Comparison of ENCODE assay signal across 9 cellular contexts in genomic region chr3:119628390-119628789, GRCh38. TPM values are rescaled to one million over a fixed set of nuclear protein-coding genes. Genes with fewer than 3 reads are reported as not detected.
DNase-seq lines count a peak whose midpoint lies in the region; ATAC-seq and TF ChIP-seq lines count a peak whose summit lies in the region.
"Had no signal": no experiment of that assay in that cellular context is flagged by ENCODE, and none has a peak within 500 bp of the region (broad histone marks: within the 10 kb centered on the region; RNA-seq: fewer than 3 reads in every experiment).

No MANE protein-coding gene starts in this region.

- peak overlapping the region; percentile 17 to 67 for H3K27ac ChIP-seq in uterus
- H3K27ac ChIP-seq in neural progenitor cell: no peak overlapping the region

- peak overlapping the region; percentile 51 for H3K27ac Mint-ChIP-seq in activated T-helper 2 cell treated with anti-CD3 and anti-CD28 coated beads, Interferon-gamma antibody, Interleukin-2, Interleukin-4, amounts not matched to agents 10 μg/mL and 5 μg/mL and 100 μg/mL, durations not matched to agents 14 hours and 24 hours and 36 hours
- H3K27ac Mint-ChIP-seq in neural progenitor cell: no peak overlapping the region

- intact Hi-C loops in activated T-helper 2 cell treated with anti-CD3 and anti-CD28 coated beads, Interferon-gamma antibody, Interleukin-2, Interleukin-4, amounts not matched to agents 10 μg/mL and 5 μg/mL and 100 μg/mL, durations not matched to agents 14 hours and 24 hours and 36 hours (cut with micrococcal nuclease): loop anchor here (1.0 kb wide), 1 partner anchor 11 kb away; no protein-coding TSS in a partner anchor
- intact Hi-C loops in uterus (cut with DNase I; ENCODE audit: low total_unique reads): no loop called here

- ATAC-seq in HG02973 (IDR thresholded peaks at IDR 0.05; ENCODE audit: unreplicated experiment): peak; percentile 50

- peak; percentile 18 to 41 for DNase-seq in stimulated activated CD4-positive, alpha-beta T cell treated with anti-CD3 and anti-CD28 coated beads, Interleukin-2, amount 100 ng/mL, for 24 hours
- DNase-seq in stimulated activated CD4-positive, alpha-beta T cell treated with anti-CD3 and anti-CD28 coated beads, Interleukin-12 subunit alpha, Interleukin-12 subunit beta, amount 100 ng/mL, for 4 hours: no peak
- no peak for DNase-seq in activated T-helper 2 cell treated with anti-CD3 and anti-CD28 coated beads, Interferon-gamma antibody, Interleukin-2, Interleukin-4, amounts not matched to agents 10 μg/mL and 5 μg/mL and 100 μg/mL, durations not matched to agents 14 hours and 24 hours and 36 hours (ENCODE audit: low spot score)
- DNase-seq in uterus: no peak
- DNase-seq in neural progenitor cell (ENCODE audit: low spot score): no peak
- DNase-seq in A172 (ENCODE audit: low spot score): no peak
- DNase-seq in NCI-H2107 (lab: John Stamatoyannopoulos, UW): no peak
- DNase-seq: DMS79 had no signal

- H4K20me1 ChIP-seq in neural progenitor cell (ENCODE audit: low read depth): no peaks in the 10 kb centered on the region

- no peaks in the 10 kb centered on the region for H3K9me3 Mint-ChIP-seq in activated T-helper 2 cell treated with anti-CD3 and anti-CD28 coated beads, Interferon-gamma antibody, Interleukin-2, Interleukin-4, amounts not matched to agents 10 μg/mL and 5 μg/mL and 100 μg/mL, durations not matched to agents 14 hours and 24 hours and 36 hours
- H3K9me3 Mint-ChIP-seq in neural progenitor cell: peaks cover 4% of the 10 kb centered on the region

- no peak overlapping the region for H3K9ac ChIP-seq in neural progenitor cell

- H3F3A ChIP-seq in neural progenitor cell (ENCODE audit: low read depth): peaks cover 7% of the 10 kb centered on the region

- no peak for TF ChIP-seq CTCF in uterus (IDR thresholded peaks at IDR 0.05)
- TF ChIP-seq CTCF in neural progenitor cell (IDR thresholded peaks at IDR 0.05): no peak

- H3K36me3 ChIP-seq in uterus: no peaks in the 10 kb centered on the region
- no peaks in the 10 kb centered on the region for H3K36me3 ChIP-seq in neural progenitor cell

- H2AFZ ChIP-seq in neural progenitor cell (replicated peaks): no peak overlapping the region

- H3K27me3 ChIP-seq in uterus (no peaks in the 10 kb centered on the region), neural progenitor cell (no peaks in the 10 kb centered on the region)

- no peaks in the 10 kb centered on the region for H3K36me3 Mint-ChIP-seq in activated T-helper 2 cell treated with anti-CD3 and anti-CD28 coated beads, Interferon-gamma antibody, Interleukin-2, Interleukin-4, amounts not matched to agents 10 μg/mL and 5 μg/mL and 100 μg/mL, durations not matched to agents 14 hours and 24 hours and 36 hours (ENCODE audit: low read depth)
- no peaks in the 10 kb centered on the region for H3K36me3 Mint-ChIP-seq in neural progenitor cell

- no peaks in the 10 kb centered on the region for H3K79me2 ChIP-seq in neural progenitor cell (ENCODE audit: low read depth)

- H3K4me3 ChIP-seq in uterus (no peak overlapping the region), neural progenitor cell (no peak overlapping the region)

- TF ChIP-seq POLR2A in uterus (IDR thresholded peaks at IDR 0.05): no peak

- peaks cover 29% of the 10 kb centered on the region for H3K4me1 Mint-ChIP-seq in activated T-helper 2 cell treated with anti-CD3 and anti-CD28 coated beads, Interferon-gamma antibody, Interleukin-2, Interleukin-4, amounts not matched to agents 10 μg/mL and 5 μg/mL and 100 μg/mL, durations not matched to agents 14 hours and 24 hours and 36 hours (ENCODE audit: low read depth)
- H3K4me1 Mint-ChIP-seq in neural progenitor cell: peaks cover 23% of the 10 kb centered on the region

- H3K9me3 ChIP-seq in uterus: no peaks in the 10 kb centered on the region
- no peaks in the 10 kb centered on the region for H3K9me3 ChIP-seq in neural progenitor cell (ENCODE audit: low read depth)

- H3K4me2 ChIP-seq in neural progenitor cell: no peak overlapping the region

- H3K27me3 Mint-ChIP-seq in activated T-helper 2 cell treated with anti-CD3 and anti-CD28 coated beads, Interferon-gamma antibody, Interleukin-2, Interleukin-4, amounts not matched to agents 10 μg/mL and 5 μg/mL and 100 μg/mL, durations not matched to agents 14 hours and 24 hours and 36 hours (ENCODE audit: low read depth): no peaks in the 10 kb centered on the region
- H3K27me3 Mint-ChIP-seq in neural progenitor cell (ENCODE audit: insufficient read depth, low read depth): peaks cover 2% of the 10 kb centered on the region

- H3K4me1 ChIP-seq in uterus (peaks cover 0 to 14% of the 10 kb centered on the region in 2 donors), neural progenitor cell (peaks cover 22% of the 10 kb centered on the region)

- no peak overlapping the region for H3K4me3 Mint-ChIP-seq in activated T-helper 2 cell treated with anti-CD3 and anti-CD28 coated beads, Interferon-gamma antibody, Interleukin-2, Interleukin-4, amounts not matched to agents 10 μg/mL and 5 μg/mL and 100 μg/mL, durations not matched to agents 14 hours and 24 hours and 36 hours (ENCODE audit: low read depth)
- no peak overlapping the region for H3K4me3 Mint-ChIP-seq in neural progenitor cell

RNA-seq across cellular contexts. Expression of gene PLA1A, which starts 30.7 kb away (rescaled TPM):
- not detected in 2 replicates for total RNA-seq in activated T-helper 2 cell treated with anti-CD3 and anti-CD28 coated beads, Interferon-gamma antibody, Interleukin-2, Interleukin-4, amounts not matched to agents 10 μg/mL and 5 μg/mL and 100 μg/mL, durations not matched to agents 14 hours and 24 hours and 36 hours
- 10 to 100 TPM in 3 of 4 donors, not detected in 1; 11.9 to 37.1 (median 16.5) TPM for total RNA-seq in uterus
- not detected in 2 replicates for total RNA-seq in neural progenitor cell (ENCODE audit: low replicate concordance)
- not detected in 2 replicates for total RNA-seq in A172 (2014; rRNA removed; shearing (Covaris generic))

RNA-seq across cellular contexts. Expression of gene POPDC2, which starts 32.0 kb away (rescaled TPM):
- total RNA-seq in activated T-helper 2 cell treated with anti-CD3 and anti-CD28 coated beads, Interferon-gamma antibody, Interleukin-2, Interleukin-4, amounts not matched to agents 10 μg/mL and 5 μg/mL and 100 μg/mL, durations not matched to agents 14 hours and 24 hours and 36 hours: 0.74 and 0.94 TPM in 2 replicates
- 10 to 100 TPM in 1 of 4 donors, 1 to 10 TPM in 3; 4.9 to 35.3 (median 7.9) TPM for total RNA-seq in uterus
- 0.95 and 1.5 TPM in 2 replicates for total RNA-seq in neural progenitor cell (ENCODE audit: low replicate concordance)
- not detected in 2 replicates for total RNA-seq in A172 (2014; rRNA removed; shearing (Covaris generic))

RNA-seq across cellular contexts. Expression of gene COX17, which starts 48.8 kb away (rescaled TPM):
- 61.2 and 64.9 TPM in 2 replicates for total RNA-seq in activated T-helper 2 cell treated with anti-CD3 and anti-CD28 coated beads, Interferon-gamma antibody, Interleukin-2, Interleukin-4, amounts not matched to agents 10 μg/mL and 5 μg/mL and 100 μg/mL, durations not matched to agents 14 hours and 24 hours and 36 hours
- total RNA-seq in uterus: 10 to 100 TPM in 2 of 4 donors, 1 to 10 TPM in 2; 3.1 to 56.5 (median 23.1) TPM
- total RNA-seq in neural progenitor cell (ENCODE audit: low replicate concordance): 20.9 and 23.6 TPM in 2 replicates
- 46.2 and 58.3 TPM in 2 replicates for total RNA-seq in A172 (2014; rRNA removed; shearing (Covaris generic))

RNA-seq across cellular contexts. Expression of gene ADPRH, which starts 49.1 kb away (rescaled TPM):
- 5.5 and 6.3 TPM in 2 replicates for total RNA-seq in activated T-helper 2 cell treated with anti-CD3 and anti-CD28 coated beads, Interferon-gamma antibody, Interleukin-2, Interleukin-4, amounts not matched to agents 10 μg/mL and 5 μg/mL and 100 μg/mL, durations not matched to agents 14 hours and 24 hours and 36 hours
- total RNA-seq in uterus: 10 to 100 TPM in 2 of 4 donors, 1 to 10 TPM in 2; 2.6 to 14.7 (median 7.1) TPM
- 0.77 and 1.4 TPM in 2 replicates for total RNA-seq in neural progenitor cell (ENCODE audit: low replicate concordance)
- 0.21 TPM in 1 of 2 replicates, not detected in the other for total RNA-seq in A172 (2014; rRNA removed; shearing (Covaris generic))

Comparison
In these comparisons a context has a peak if more than half of its experiments do, and no peak if none do; other contexts are left out.
1. DNase-seq: peak in stimulated activated CD4-positive, alpha-beta T cell treated with anti-CD3 and anti-CD28 coated beads, Interleukin-2, amount 100 ng/mL, for 24 hours (2 of 2); none in stimulated activated CD4-positive, alpha-beta T cell treated with anti-CD3 and anti-CD28 coated beads, Interleukin-12 subunit alpha, Interleukin-12 subunit beta, amount 100 ng/mL, for 4 hours (single experiment), activated T-helper 2 cell treated with anti-CD3 and anti-CD28 coated beads, Interferon-gamma antibody, Interleukin-2, Interleukin-4, amounts not matched to agents 10 μg/mL and 5 μg/mL and 100 μg/mL, durations not matched to agents 14 hours and 24 hours and 36 hours (single experiment), uterus (0 of 2), neural progenitor cell (single experiment), A172 (single experiment) and NCI-H2107 (single experiment).